In the genomic region with DNA sequence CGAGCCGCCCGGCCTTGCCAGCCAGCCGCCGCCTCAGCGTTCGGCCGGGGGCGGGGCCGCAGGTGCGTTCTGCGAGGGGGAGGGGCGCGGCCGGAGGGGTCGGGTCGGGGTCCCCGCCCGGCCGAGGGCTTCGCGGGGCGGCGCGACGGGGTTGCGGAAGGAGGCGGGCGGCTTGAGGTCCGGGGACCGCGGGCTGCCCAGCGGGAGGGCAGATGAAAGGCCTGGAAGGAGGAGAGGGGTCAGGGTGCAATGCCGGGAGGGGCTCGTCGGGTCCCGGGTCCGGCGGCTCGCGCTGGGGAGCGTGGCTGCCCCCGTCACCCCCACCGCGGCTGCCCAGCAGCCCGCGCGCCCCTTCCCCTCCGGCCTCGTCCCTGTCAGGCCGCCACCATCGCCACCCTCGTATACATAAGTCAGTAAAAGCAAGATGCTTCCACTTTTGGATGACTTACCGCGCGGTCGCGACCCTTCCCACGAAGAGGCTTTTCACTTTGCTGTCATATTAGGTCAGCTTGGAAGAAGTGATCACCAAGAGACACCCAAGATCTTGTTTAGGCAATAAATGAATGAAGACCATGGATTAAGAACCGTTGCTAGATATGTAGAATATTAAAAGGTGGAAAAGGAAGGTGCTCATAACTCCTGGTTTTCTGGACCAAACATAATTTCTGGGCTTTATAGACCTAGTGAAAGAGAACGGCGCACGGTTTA, we compare ENCODE assay signal across 1 cellular context.
A peak's percentile ranks its signal among the peaks of the same experiment; 100 is the strongest.
TF ChIP-seq lines count a peak whose summit lies in the region.

No MANE protein-coding gene starts in this region.

TF ChIP-seq in GM12878, 131 proteins besides CTCF, POLR2A, EP300 and RAD21 (continued from another document):
- TF ChIP-seq CHD4 (IDR thresholded peaks at IDR 0.05) = no peak
- no peak for TF ChIP-seq NFYA (IDR thresholded peaks at IDR 0.05; ENCODE audit: borderline replicate concordance, low read depth, low read length)
- no peak; the same call in 1 of the 2 replicates for TF ChIP-seq CREB1 (IDR thresholded peaks at IDR 0.05; ENCODE audit: low read depth)
- TF ChIP-seq YBX1 (IDR thresholded peaks at IDR 0.05) = no peak
- TF ChIP-seq SMAD5 (IDR thresholded peaks at IDR 0.05; ENCODE audit: low read depth) = no peak
- TF ChIP-seq EED (IDR thresholded peaks at IDR 0.05; ENCODE audit: low read depth) = no peak
- no peak for TF ChIP-seq BACH1 (IDR thresholded peaks at IDR 0.05; ENCODE audit: borderline replicate concordance)
- TF ChIP-seq, protein P1, sequence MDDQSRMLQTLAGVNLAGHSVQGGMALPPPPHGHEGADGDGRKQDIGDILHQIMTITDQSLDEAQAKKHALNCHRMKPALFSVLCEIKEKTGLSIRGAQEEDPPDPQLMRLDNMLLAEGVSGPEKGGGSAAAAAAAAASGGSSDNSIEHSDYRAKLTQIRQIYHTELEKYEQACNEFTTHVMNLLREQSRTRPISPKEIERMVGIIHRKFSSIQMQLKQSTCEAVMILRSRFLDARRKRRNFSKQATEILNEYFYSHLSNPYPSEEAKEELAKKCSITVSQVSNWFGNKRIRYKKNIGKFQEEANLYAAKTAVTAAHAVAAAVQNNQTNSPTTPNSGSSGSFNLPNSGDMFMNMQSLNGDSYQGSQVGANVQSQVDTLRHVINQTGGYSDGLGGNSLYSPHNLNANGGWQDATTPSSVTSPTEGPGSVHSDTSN (IDR thresholded peaks at IDR 0.05; ENCODE audit: insufficient replicate concordance, low read depth, low read length) = no peak
- no peak for TF ChIP-seq SRF (IDR thresholded peaks at IDR 0.05; ENCODE audit: low read depth in 2 of 2, low read length in 2 of 2)
- TF ChIP-seq ZNF384 (IDR thresholded peaks at IDR 0.05; ENCODE audit: borderline replicate concordance, low read depth, low read length) = no peak
- TF ChIP-seq EGR1 (IDR thresholded peaks at IDR 0.05; ENCODE audit: borderline replicate concordance in 1 of 2, low read depth in 2 of 2, low read length in 2 of 2) = 0 out of 3 replicates have a peak, but pooled peaks of 1 of the 2 experiments have one; percentile 4
